8 cellular contexts compared by ENCODE assay signal in the genomic region with DNA sequence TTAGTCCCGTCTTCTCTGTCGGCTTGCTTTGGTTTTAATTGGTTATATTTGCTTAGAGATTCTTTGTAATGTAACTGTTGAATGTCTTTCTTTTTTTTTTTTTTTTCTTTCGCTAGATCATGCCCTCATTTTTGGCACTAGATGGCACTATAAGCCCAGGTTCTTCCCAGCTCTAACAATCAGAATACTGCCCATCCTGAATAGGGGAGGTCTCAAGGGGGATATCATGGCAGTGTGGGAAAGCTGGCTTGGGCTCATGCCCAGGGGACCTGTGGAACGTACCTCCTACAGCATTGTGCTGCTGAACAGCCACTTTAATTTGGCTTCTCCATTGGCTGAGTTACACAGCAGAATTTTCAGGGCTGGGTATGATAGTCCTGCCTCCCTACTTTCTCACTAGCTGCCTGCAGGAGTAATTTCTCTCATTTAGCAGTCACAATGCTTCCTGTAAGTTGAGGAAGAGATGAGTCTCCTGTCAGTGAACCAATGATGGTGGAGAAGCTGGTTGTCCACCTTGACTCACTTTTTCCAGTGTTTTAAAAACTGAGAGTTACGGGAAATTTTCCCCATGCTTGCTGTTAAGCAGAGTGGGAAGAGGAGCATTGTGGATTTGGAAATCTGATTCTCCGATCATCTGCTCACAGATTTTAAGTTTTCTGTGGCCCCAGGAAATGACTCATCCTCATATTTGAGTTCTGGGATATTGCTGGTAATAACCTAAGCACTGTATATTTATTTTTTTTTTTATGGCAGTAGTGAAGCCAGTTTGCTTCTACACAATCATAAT. TPM values are rescaled to one million over a fixed set of nuclear protein-coding genes. Genes with fewer than 3 reads are reported as not detected.
DNase-seq lines count a peak whose midpoint lies in the region; ATAC-seq and TF ChIP-seq lines count a peak whose summit lies in the region.

No MANE protein-coding gene starts in this region.

- DNase-seq in AG08396 (ENCODE audit: low spot score), result peak; percentile 3
- DNase-seq in HCT116 (ENCODE audit: low read depth, low spot score), result peak; percentile 44
- peak; percentile 26 for DNase-seq in RPMI7951 (ENCODE audit: low read depth)
- DNase-seq in foreskin keratinocyte, result peak; percentile 62 to 84
- DNase-seq in KG1 (lab: John Stamatoyannopoulos, UW), result no peak

- no peak overlapping the region for H2AFZ ChIP-seq in HCT116 (ENCODE audit: low read depth, low read length, poor library complexity, severe bottlenecking)

- H4K20me1 ChIP-seq in HCT116 (ENCODE audit: insufficient read depth), result no peaks in the 10 kb centered on the region

- H3K9me2 ChIP-seq in HCT116 (ENCODE audit: insufficient read depth), result no peaks in the 10 kb centered on the region

- H3K9me3 ChIP-seq in HCT116 (ENCODE audit: control insufficient read depth in 1 of 2, insufficient read depth in 1 of 2, low read depth in 1 of 2, low read length in 2 of 2), result peaks cover 5 to 23% of the 10 kb centered on the region in 2 experiments; a peak in 2 of 4 replicates

- POLR2A ChIA-PET in HCT116 (lab: Charles Lee), result interaction anchor here (0.5 to 0.7 kb wide), 2 partner anchors 27 to 200 kb away, joined by 3 read pairs; no protein-coding TSS in a partner anchor

- H3K4me1 ChIP-seq in HCT116 (ENCODE audit: control insufficient read depth in 1 of 2, insufficient read depth in 2 of 2, low read length in 2 of 2) (no peaks in the 10 kb centered on the region), foreskin keratinocyte (peaks cover 26% of the 10 kb centered on the region)

- H3K79me2 ChIP-seq in HCT116 (ENCODE audit: insufficient read depth, low read length), result no peaks in the 10 kb centered on the region

- H3K27ac ChIP-seq in HCT116 (ENCODE audit: low read depth, low read length), result no peak overlapping the region
- H3K27ac ChIP-seq in foreskin keratinocyte, result no peak overlapping the region

- H3K36me3 ChIP-seq in HCT116 (ENCODE audit: control insufficient read depth in 1 of 2, insufficient read depth in 2 of 2, low read length in 2 of 2), result no peaks in the 10 kb centered on the region

- BruUV-seq in HCT116 (replicated peaks; lab: Mats Ljungman, UMichigan), result no TSS peak

- no peak for TF ChIP-seq POLR2A in HCT116 (IDR thresholded peaks at IDR 0.05; ENCODE audit: borderline replicate concordance, extremely low read depth, insufficient read depth, insufficient read length)

- TF ChIP-seq CTCF in HCT116 (IDR thresholded peaks at IDR 0.05 in 2 of 3, conservative IDR thresholded peaks at IDR 0.05 in 1 of 3; ENCODE audit: borderline replicate concordance in 1 of 3, insufficient read depth in 1 of 3, low read depth in 2 of 3, low read length in 2 of 3) (peak; percentile 64 to 88 (median 82)), foreskin keratinocyte (conservative IDR thresholded peaks at IDR 0.05) (peak; percentile 69)

- H3K4me3 ChIP-seq in HCT116 (replicated peaks in 1 of 2; ENCODE audit: low read depth in 1 of 2, low read length in 2 of 2), result no peak overlapping the region

- peak; percentile 88 for TF ChIP-seq RAD21 in HCT116 (IDR thresholded peaks at IDR 0.05; ENCODE audit: low read depth)

- RAD21 ChIA-PET in HCT116 (lab: Charles Lee; ENCODE audit: low non-redundant PET in 1 of 2, low total read pairs in 2 of 2, uncharacterized antibody in 2 of 2, unreplicated experiment in 2 of 2), result interaction anchor here in 1 of 2 experiments (0.7 to 1.7 kb wide), 2 partner anchors 200 to 466 kb away, joined by 3 to 11 read pairs; no protein-coding TSS in a partner anchor

- intact Hi-C loops in HCT116 (cut with micrococcal nuclease), result loop anchor here (1.0 to 10.0 kb wide), 6 partner anchors 102 to 908 kb away; no protein-coding TSS in a partner anchor

- no peak overlapping the region for H3K9ac ChIP-seq in HCT116 (ENCODE audit: low read length)

- H3K4me2 ChIP-seq in HCT116 (ENCODE audit: low read length), result no peak overlapping the region

- H3K27me3 ChIP-seq in HCT116 (ENCODE audit: insufficient read depth, low read length) (no peaks in the 10 kb centered on the region), foreskin keratinocyte (no peaks in the 10 kb centered on the region)

- CTCF ChIA-PET in HCT116 (lab: Charles Lee), result interaction anchor here (0.7 to 1.9 kb wide), 4 partner anchors 9 to 200 kb away, joined by 3 to 36 read pairs (median 4); no protein-coding TSS in a partner anchor

- ATAC-seq in HCT116 (peak; percentile 83), foreskin keratinocyte (peak; percentile 79), GM21381 (IDR thresholded peaks at IDR 0.05; ENCODE audit: unreplicated experiment) (no peak), GM21447 (IDR thresholded peaks at IDR 0.05; ENCODE audit: unreplicated experiment) (no peak), HG02852 (IDR thresholded peaks at IDR 0.05; ENCODE audit: unreplicated experiment) (no peak)

TF ChIP-seq in HCT116, 20 proteins besides CTCF, POLR2A, EP300 and RAD21:
- TF ChIP-seq CBX3 (IDR thresholded peaks at IDR 0.05; ENCODE audit: low read depth), result peak; percentile 97
- no peak for TF ChIP-seq JUND (IDR thresholded peaks at IDR 0.05)
- TF ChIP-seq FOSL1 (IDR thresholded peaks at IDR 0.05; ENCODE audit: low read depth), result 0 out of 2 replicates have a peak, but pooled peaks have one; percentile 15
- no peak for TF ChIP-seq SP1 (IDR thresholded peaks at IDR 0.05; ENCODE audit: low read depth)

RNA-seq across cellular contexts. Expression of a gene that starts 47.2 kb away (rescaled TPM):
- total RNA-seq in HCT116 (2021; ENCODE audit: unreplicated experiment) (0.10 TPM), foreskin keratinocyte (0.04 and 0.10 TPM in 2 replicates)
- polyA plus RNA-seq in HCT116 (2012), result 0.02 and 0.03 TPM in 2 replicates
- total RNA-seq in RPMI7951 (2014; rRNA removed; shearing (Covaris generic)), result not detected in 2 replicates
- 0.03 TPM in 1 of 2 replicates, not detected in the other for polyA plus RNA-seq in foreskin keratinocyte

Comparison
In these comparisons a context has a peak if more than half of its experiments do, and no peak if none do; other contexts are left out.
1. ATAC-seq: peak in HCT116 (single experiment) and foreskin keratinocyte (single experiment); none in GM21381 (single experiment), GM21447 (single experiment) and HG02852 (single experiment).